Comparison of ENCODE assay signal across 30 cellular contexts in genomic region chr2:44562737-44563136, GRCh38.
"Had no signal": no experiment of that assay in that cellular context is flagged by ENCODE, and none has a peak within 500 bp of the region (broad histone marks: within the 10 kb centered on the region; RNA-seq: fewer than 3 reads in every experiment).

No MANE protein-coding gene starts in this region.

- DNase-seq: activated CD4-positive, alpha-beta T cell treated with anti-CD3 and anti-CD28 coated beads for 1 hour; activated CD4-positive, alpha-beta T cell treated with anti-CD3 and anti-CD28 coated beads for 48 hours; activated CD4-positive, alpha-beta T cell treated with anti-CD3 and anti-CD28 coated beads, Interleukin-2, amount 50 U/mL, for 4 hours; activated CD4-positive, CD25-positive, alpha-beta regulatory T cell; activated CD8-positive, alpha-beta T cell treated with anti-CD3 and anti-CD28 coated beads for 36 hours; activated effector memory CD4-positive, alpha-beta T cell treated with anti-CD3 and anti-CD28 coated beads, Interleukin-2, amount 50 U/mL, for 16 hours; activated naive CD4-positive, alpha-beta T cell treated with Interleukin-2 at 50 U/mL for 16 hours; activated naive CD8-positive, alpha-beta T cell treated with anti-CD3 and anti-CD28 coated beads, Interleukin-2, amount 10 ng/mL, durations not matched to agents 7 days and 5 days; activated T-cell treated with anti-CD3 and anti-CD28 coated beads, Interleukin-2, amount 50 U/mL, for 1 hour; activated T-cell treated with anti-CD3 and anti-CD28 coated beads, Interleukin-2, amount 50 U/mL, for 72 hours; body of pancreas; Karpas-422; KBM-7; NCI-H1048; NCI-H1105 treated with DMSO at 0.1 percent for 48 hours; NCI-H1436; NCI-H1694; NCI-H1930; NCI-H2081 treated with DMSO at 0.1 percent for 48 hours; NCI-H345; NCI-H524 treated with DMSO at 0.1 percent for 48 hours; PC-3; Peyer's patch; RPMI8226; SHP77 treated with DMSO at 0.1 percent for 48 hours; SK-N-SH; T-helper 17 cell had no signal

- H3K4me3 ChIP-seq: body of pancreas, breast epithelium, coronary artery, Peyer's patch, SJSA1 had no signal
